In the genomic region with DNA sequence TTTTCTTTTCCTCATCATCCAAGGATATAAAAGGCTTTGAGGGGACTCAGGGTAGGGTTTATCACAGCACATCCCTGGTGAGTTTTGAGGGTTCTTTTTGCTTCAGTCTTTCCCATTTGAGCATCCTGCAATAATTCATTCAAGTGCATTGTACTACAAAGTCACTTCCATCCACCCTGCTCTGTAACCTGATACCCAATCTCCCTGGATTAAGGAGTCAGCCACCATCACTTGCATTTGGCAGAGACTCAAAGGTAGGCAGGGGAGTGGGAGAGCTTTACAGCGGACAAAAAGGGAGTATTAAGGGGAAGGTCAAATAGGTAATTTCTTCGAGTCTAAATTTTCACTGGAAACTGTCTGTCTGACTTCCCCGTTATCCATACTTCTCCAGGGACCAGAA, we compare ENCODE assay signal across 25 cellular contexts.
"Had no signal": no experiment of that assay in that cellular context is flagged by ENCODE, and none has a peak within 500 bp of the region (broad histone marks: within the 10 kb centered on the region; RNA-seq: fewer than 3 reads in every experiment).

No MANE protein-coding gene starts in this region.

- DNase-seq: activated B cell treated with CpG ODN at 0.5 μM for 24 hours; activated CD8-positive, alpha-beta memory T cell treated with anti-CD3 and anti-CD28 coated beads, Interleukin-2, amount 10 ng/mL, durations not matched to agents 7 days and 5 days; activated CD8-positive, alpha-beta T cell treated with anti-CD3 and anti-CD28 coated beads, Interleukin-2, amount 10 ng/mL, durations not matched to agents 7 days and 5 days; activated naive CD8-positive, alpha-beta T cell treated with anti-CD3 and anti-CD28 coated beads, Interleukin-2, amount 50 U/mL, for 24 hours; activated T-cell treated with anti-CD3 and anti-CD28 coated beads, Interleukin-2, amount 50 U/mL, for 48 hours; amygdala; central memory CD4-positive, alpha-beta T cell; endodermal cell; foreskin fibroblast; head of caudate nucleus; hippocampal formation; immature natural killer cell; kidney; left colon; lower lobe of right lung; mesenchymal stem cell; natural killer cell; right cardiac atrium; stimulated activated CD4-positive, alpha-beta T cell treated with anti-CD3 and anti-CD28 coated beads, Interleukin-15, amount 100 ng/mL, for 24 hours; stimulated activated CD4-positive, alpha-beta T cell treated with anti-CD3 and anti-CD28 coated beads, Interleukin-2, amount 100 ng/mL, for 24 hours; stimulated activated naive CD4-positive, alpha-beta T cell treated with Interleukin-2 at 50 U/mL for 16 hours had no signal

- H3K27me3 Mint-ChIP-seq: activated B cell treated with CpG ODN at 0.5 μM for 24 hours; dendritic cell treated with granulocyte-macrophage colony-stimulating factor and Interleukin-4, amounts not matched to agents 40 ng/mL and 50 ng/mL, for 4 days had no signal

- ATAC-seq: activated CD8-positive, alpha-beta memory T cell treated with anti-CD3 and anti-CD28 coated beads, Interleukin-2, amount 10 ng/mL, durations not matched to agents 7 days and 5 days; activated CD8-positive, alpha-beta T cell treated with anti-CD3 and anti-CD28 coated beads, Interleukin-2, amount 10 ng/mL, durations not matched to agents 7 days and 5 days; activated naive CD8-positive, alpha-beta T cell treated with anti-CD3 and anti-CD28 coated beads, Interleukin-2, amount 50 U/mL, for 24 hours; esophagus mucosa; left colon; lower lobe of right lung; natural killer cell; right cardiac atrium had no signal

- H3K27ac Mint-ChIP-seq: activated B cell treated with CpG ODN at 0.5 μM for 24 hours; activated CD8-positive, alpha-beta memory T cell treated with anti-CD3 and anti-CD28 coated beads, Interleukin-2, amount 10 ng/mL, durations not matched to agents 7 days and 5 days; activated CD8-positive, alpha-beta T cell treated with anti-CD3 and anti-CD28 coated beads, Interleukin-2, amount 10 ng/mL, durations not matched to agents 7 days and 5 days; activated naive CD4-positive, alpha-beta T cell treated with anti-CD3 and anti-CD28 coated beads, Interleukin-2, amount 50 U/mL, for 24 hours; activated naive CD8-positive, alpha-beta T cell treated with anti-CD3 and anti-CD28 coated beads, Interleukin-2, amount 50 U/mL, for 24 hours; activated T-helper 2 cell treated with anti-CD3 and anti-CD28 coated beads, Interferon-gamma antibody, Interleukin-2, Interleukin-4, amounts not matched to agents 10 μg/mL and 5 μg/mL and 100 μg/mL, durations not matched to agents 14 hours and 24 hours and 36 hours; dendritic cell treated with granulocyte-macrophage colony-stimulating factor and Interleukin-4, amounts not matched to agents 40 ng/mL and 50 ng/mL, for 4 days; endodermal cell; immature natural killer cell; natural killer cell had no signal

- H3K4me1 Mint-ChIP-seq: activated B cell treated with CpG ODN at 0.5 μM for 24 hours; activated CD8-positive, alpha-beta memory T cell treated with anti-CD3 and anti-CD28 coated beads, Interleukin-2, amount 10 ng/mL, durations not matched to agents 7 days and 5 days; activated naive CD4-positive, alpha-beta T cell treated with anti-CD3 and anti-CD28 coated beads, Interleukin-2, amount 50 U/mL, for 24 hours; activated naive CD8-positive, alpha-beta T cell treated with anti-CD3 and anti-CD28 coated beads, Interleukin-2, amount 50 U/mL, for 24 hours; endodermal cell; immature natural killer cell; natural killer cell had no signal

- H3K4me3 Mint-ChIP-seq: activated B cell treated with CpG ODN at 0.5 μM for 24 hours; activated CD8-positive, alpha-beta memory T cell treated with anti-CD3 and anti-CD28 coated beads, Interleukin-2, amount 10 ng/mL, durations not matched to agents 7 days and 5 days; activated CD8-positive, alpha-beta T cell treated with anti-CD3 and anti-CD28 coated beads, Interleukin-2, amount 10 ng/mL, durations not matched to agents 7 days and 5 days; activated naive CD4-positive, alpha-beta T cell treated with anti-CD3 and anti-CD28 coated beads, Interleukin-2, amount 50 U/mL, for 24 hours; activated naive CD8-positive, alpha-beta T cell treated with anti-CD3 and anti-CD28 coated beads, Interleukin-2, amount 50 U/mL, for 24 hours; dendritic cell treated with granulocyte-macrophage colony-stimulating factor and Interleukin-4, amounts not matched to agents 40 ng/mL and 50 ng/mL, for 4 days; endodermal cell; immature natural killer cell; natural killer cell had no signal

- H3K9me3 Mint-ChIP-seq: activated naive CD4-positive, alpha-beta T cell treated with anti-CD3 and anti-CD28 coated beads, Interleukin-2, amount 50 U/mL, for 24 hours; activated naive CD8-positive, alpha-beta T cell treated with anti-CD3 and anti-CD28 coated beads, Interleukin-2, amount 50 U/mL, for 24 hours; activated T-helper 2 cell treated with anti-CD3 and anti-CD28 coated beads, Interferon-gamma antibody, Interleukin-2, Interleukin-4, amounts not matched to agents 10 μg/mL and 5 μg/mL and 100 μg/mL, durations not matched to agents 14 hours and 24 hours and 36 hours had no signal

- H3K36me3 Mint-ChIP-seq: activated CD8-positive, alpha-beta memory T cell treated with anti-CD3 and anti-CD28 coated beads, Interleukin-2, amount 10 ng/mL, durations not matched to agents 7 days and 5 days; activated naive CD4-positive, alpha-beta T cell treated with anti-CD3 and anti-CD28 coated beads, Interleukin-2, amount 50 U/mL, for 24 hours; immature natural killer cell; natural killer cell had no signal
